19 cellular contexts compared by ENCODE assay signal in the genomic region with DNA sequence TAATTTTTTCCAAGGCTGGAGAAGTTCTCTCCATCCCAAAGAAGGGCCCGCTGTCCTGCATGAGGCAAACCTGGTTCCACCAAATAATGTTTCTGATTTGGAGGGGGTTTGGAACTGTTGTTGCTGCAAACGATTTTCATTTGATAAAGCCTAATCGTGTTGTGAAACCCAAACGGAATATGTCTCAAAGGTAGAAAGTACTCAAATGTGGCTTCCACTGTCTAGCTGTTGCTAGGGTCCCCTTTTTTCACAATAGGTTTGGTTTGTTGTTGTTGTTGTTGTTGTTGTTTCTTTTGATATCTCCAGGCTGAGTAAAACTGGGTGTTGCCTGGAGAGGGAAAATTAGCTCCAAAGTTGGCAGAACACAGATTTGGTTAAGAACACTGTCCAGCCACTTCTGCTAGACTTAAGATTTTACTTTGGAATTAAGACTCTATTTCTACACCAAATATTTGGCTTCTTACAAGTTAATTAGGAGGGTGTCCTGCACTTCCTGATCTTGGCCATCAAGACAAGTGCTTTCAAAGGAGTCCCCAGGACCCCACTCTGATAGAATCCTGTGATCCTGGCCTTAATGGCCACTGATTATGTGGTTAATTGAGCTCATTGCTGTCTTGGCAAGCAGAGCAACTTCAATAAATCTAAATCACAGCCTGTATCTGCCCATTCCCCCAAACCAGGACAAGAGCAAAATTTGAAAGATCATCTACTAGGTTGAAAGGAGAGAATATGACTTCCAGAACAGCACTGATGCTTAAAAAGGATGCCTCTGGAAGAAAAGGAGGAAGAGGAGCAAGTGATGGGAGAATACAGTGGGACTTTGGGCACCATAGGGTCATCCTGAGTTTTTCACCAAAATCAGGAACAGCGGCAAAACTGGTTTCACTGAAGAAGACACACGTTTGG. TPM values are rescaled to one million over a fixed set of nuclear protein-coding genes. Genes with fewer than 3 reads are reported as not detected.
"Had no signal": no experiment of that assay in that cellular context is flagged by ENCODE, and none has a peak within 500 bp of the region (broad histone marks: within the 10 kb centered on the region; RNA-seq: fewer than 3 reads in every experiment).

No MANE protein-coding gene starts in this region.

- H3K36me3 Mint-ChIP-seq: mesothelial cell of epicardium had no signal

- H3K27ac ChIP-seq: ascending aorta, tibial artery had no signal

- H3K36me3 ChIP-seq: ascending aorta, tibial artery had no signal

- H3K4me3 ChIP-seq: lung had no signal

- H3K27ac Mint-ChIP-seq: activated B cell treated with CpG ODN at 0.5 μM for 24 hours; activated CD8-positive, alpha-beta T cell treated with anti-CD3 and anti-CD28 coated beads for 36 hours; mesothelial cell of epicardium; natural killer cell treated with Interleukin-12 subunit alpha and Interleukin-12 subunit beta and Interleukin-15 and Interleukin-18, amount 100 ng/mL, for 72 hours had no signal

- H3K9me3 ChIP-seq: ascending aorta, tibial artery had no signal

- ATAC-seq: natural killer cell treated with Interleukin-12 subunit alpha and Interleukin-12 subunit beta and Interleukin-15 and Interleukin-18, amount 100 ng/mL, for 72 hours had no signal

- H3K9me3 Mint-ChIP-seq: activated CD8-positive, alpha-beta T cell treated with anti-CD3 and anti-CD28 coated beads for 36 hours; activated naive CD4-positive, alpha-beta T cell treated with anti-CD3 and anti-CD28 coated beads, Interleukin-2, amount 10 ng/mL, durations not matched to agents 7 days and 5 days; mesothelial cell of epicardium; natural killer cell treated with Interleukin-12 subunit alpha and Interleukin-12 subunit beta and Interleukin-15 and Interleukin-18, amount 100 ng/mL, for 72 hours had no signal

- FAIRE-seq: endometrium, kidney, urothelium cell line had no signal

- DNase-seq: activated B cell treated with CpG ODN at 0.5 μM for 24 hours; activated CD4-positive, alpha-beta T cell treated with anti-CD3 and anti-CD28 coated beads for 48 hours; activated CD8-positive, alpha-beta T cell treated with anti-CD3 and anti-CD28 coated beads for 36 hours; activated effector memory CD4-positive, alpha-beta T cell treated with Interleukin-2 at 50 U/mL for 16 hours; activated T-cell treated with anti-CD3 and anti-CD28 coated beads, Interleukin-2, amount 50 U/mL, for 1 hour; cortex of kidney; stimulated activated naive CD8-positive, alpha-beta T cell treated with anti-CD3 and anti-CD28 coated beads, Interleukin-15, Interleukin-2, amounts not matched to agents 100 U/mL and 50 U/mL, for 24 hours had no signal

RNA-seq across cellular contexts. Expression of gene HOXD13, which starts 3.3 kb away (rescaled TPM):
- total RNA-seq: activated B cell treated with CpG ODN at 0.5 μM for 24 hours; activated CD8-positive, alpha-beta T cell treated with anti-CD3 and anti-CD28 coated beads for 36 hours; ascending aorta; kidney; left lobe of liver; lung; natural killer cell treated with Interleukin-12 subunit alpha and Interleukin-12 subunit beta and Interleukin-15 and Interleukin-18, amount 100 ng/mL, for 72 hours; renal cortical epithelial cell had no signal
- polyA plus RNA-seq: lung had no signal

RNA-seq across cellular contexts. Expression of gene EVX2, which starts 5.4 kb away (rescaled TPM):
- total RNA-seq: activated B cell treated with CpG ODN at 0.5 μM for 24 hours; activated CD8-positive, alpha-beta T cell treated with anti-CD3 and anti-CD28 coated beads for 36 hours; ascending aorta; kidney; left lobe of liver; lung; mesothelial cell of epicardium; natural killer cell treated with Interleukin-12 subunit alpha and Interleukin-12 subunit beta and Interleukin-15 and Interleukin-18, amount 100 ng/mL, for 72 hours; renal cortical epithelial cell had no signal
- polyA plus RNA-seq: adipose tissue, lung had no signal

RNA-seq across cellular contexts. Expression of gene HOXD12, which starts 10.4 kb away (rescaled TPM):
- total RNA-seq: activated B cell treated with CpG ODN at 0.5 μM for 24 hours; activated CD8-positive, alpha-beta T cell treated with anti-CD3 and anti-CD28 coated beads for 36 hours; ascending aorta; kidney; left lobe of liver; lung; natural killer cell treated with Interleukin-12 subunit alpha and Interleukin-12 subunit beta and Interleukin-15 and Interleukin-18, amount 100 ng/mL, for 72 hours; renal cortical epithelial cell had no signal
- polyA plus RNA-seq: adipose tissue, lung had no signal

RNA-seq across cellular contexts. Expression of gene HOXD11, which starts 17.9 kb away (rescaled TPM):
- total RNA-seq: activated B cell treated with CpG ODN at 0.5 μM for 24 hours; activated CD8-positive, alpha-beta T cell treated with anti-CD3 and anti-CD28 coated beads for 36 hours; ascending aorta; left lobe of liver; lung; natural killer cell treated with Interleukin-12 subunit alpha and Interleukin-12 subunit beta and Interleukin-15 and Interleukin-18, amount 100 ng/mL, for 72 hours had no signal
- polyA plus RNA-seq: lung had no signal

RNA-seq across cellular contexts. Expression of gene HOXD10, which starts 27.4 kb away (rescaled TPM):
- total RNA-seq: activated B cell treated with CpG ODN at 0.5 μM for 24 hours; activated CD8-positive, alpha-beta T cell treated with anti-CD3 and anti-CD28 coated beads for 36 hours; ascending aorta; left lobe of liver; natural killer cell treated with Interleukin-12 subunit alpha and Interleukin-12 subunit beta and Interleukin-15 and Interleukin-18, amount 100 ng/mL, for 72 hours had no signal
